ENCODE assay signal across 2 cellular contexts in genomic region chr12:70948976-70949336, GRCh38.
TF ChIP-seq lines count a peak whose summit lies in the region.

No MANE protein-coding gene starts in this region.

TF ChIP-seq in SK-N-SH, 30 proteins besides CTCF, POLR2A, EP300 and RAD21 (continued from another document):
- TF ChIP-seq, protein P1, sequence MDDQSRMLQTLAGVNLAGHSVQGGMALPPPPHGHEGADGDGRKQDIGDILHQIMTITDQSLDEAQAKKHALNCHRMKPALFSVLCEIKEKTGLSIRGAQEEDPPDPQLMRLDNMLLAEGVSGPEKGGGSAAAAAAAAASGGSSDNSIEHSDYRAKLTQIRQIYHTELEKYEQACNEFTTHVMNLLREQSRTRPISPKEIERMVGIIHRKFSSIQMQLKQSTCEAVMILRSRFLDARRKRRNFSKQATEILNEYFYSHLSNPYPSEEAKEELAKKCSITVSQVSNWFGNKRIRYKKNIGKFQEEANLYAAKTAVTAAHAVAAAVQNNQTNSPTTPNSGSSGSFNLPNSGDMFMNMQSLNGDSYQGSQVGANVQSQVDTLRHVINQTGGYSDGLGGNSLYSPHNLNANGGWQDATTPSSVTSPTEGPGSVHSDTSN (IDR thresholded peaks at IDR 0.05): no peak

TF ChIP-seq in SK-N-SH treated with all-trans-retinoic acid at 6 μM for 48 hours, 23 proteins besides CTCF, POLR2A, EP300 and RAD21 (continued from another document):
- TF ChIP-seq, protein P2, sequence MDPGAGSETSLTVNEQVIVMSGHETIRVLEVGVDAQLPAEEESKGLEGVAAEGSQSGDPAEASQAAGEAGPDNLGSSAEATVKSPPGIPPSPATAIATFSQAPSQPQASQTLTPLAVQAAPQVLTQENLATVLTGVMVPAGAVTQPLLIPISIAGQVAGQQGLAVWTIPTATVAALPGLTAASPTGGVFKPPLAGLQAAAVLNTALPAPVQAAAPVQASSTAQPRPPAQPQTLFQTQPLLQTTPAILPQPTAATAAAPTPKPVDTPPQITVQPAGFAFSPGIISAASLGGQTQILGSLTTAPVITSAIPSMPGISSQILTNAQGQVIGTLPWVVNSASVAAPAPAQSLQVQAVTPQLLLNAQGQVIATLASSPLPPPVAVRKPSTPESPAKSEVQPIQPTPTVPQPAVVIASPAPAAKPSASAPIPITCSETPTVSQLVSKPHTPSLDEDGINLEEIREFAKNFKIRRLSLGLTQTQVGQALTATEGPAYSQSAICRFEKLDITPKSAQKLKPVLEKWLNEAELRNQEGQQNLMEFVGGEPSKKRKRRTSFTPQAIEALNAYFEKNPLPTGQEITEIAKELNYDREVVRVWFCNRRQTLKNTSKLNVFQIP (CRISPR knock-in tag; IDR thresholded peaks at IDR 0.05; ENCODE audit: borderline replicate concordance, low read depth): no peak
- no peak for TF ChIP-seq GLIS3 (CRISPR knock-in tag; IDR thresholded peaks at IDR 0.05)
- TF ChIP-seq, protein P3, sequence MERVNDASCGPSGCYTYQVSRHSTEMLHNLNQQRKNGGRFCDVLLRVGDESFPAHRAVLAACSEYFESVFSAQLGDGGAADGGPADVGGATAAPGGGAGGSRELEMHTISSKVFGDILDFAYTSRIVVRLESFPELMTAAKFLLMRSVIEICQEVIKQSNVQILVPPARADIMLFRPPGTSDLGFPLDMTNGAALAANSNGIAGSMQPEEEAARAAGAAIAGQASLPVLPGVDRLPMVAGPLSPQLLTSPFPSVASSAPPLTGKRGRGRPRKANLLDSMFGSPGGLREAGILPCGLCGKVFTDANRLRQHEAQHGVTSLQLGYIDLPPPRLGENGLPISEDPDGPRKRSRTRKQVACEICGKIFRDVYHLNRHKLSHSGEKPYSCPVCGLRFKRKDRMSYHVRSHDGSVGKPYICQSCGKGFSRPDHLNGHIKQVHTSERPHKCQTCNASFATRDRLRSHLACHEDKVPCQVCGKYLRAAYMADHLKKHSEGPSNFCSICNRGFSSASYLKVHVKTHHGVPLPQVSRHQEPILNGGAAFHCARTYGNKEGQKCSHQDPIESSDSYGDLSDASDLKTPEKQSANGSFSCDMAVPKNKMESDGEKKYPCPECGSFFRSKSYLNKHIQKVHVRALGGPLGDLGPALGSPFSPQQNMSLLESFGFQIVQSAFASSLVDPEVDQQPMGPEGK (CRISPR knock-in tag; IDR thresholded peaks at IDR 0.05; ENCODE audit: borderline replicate concordance): no peak
